1 cellular context compared by ENCODE assay signal in the genomic region with DNA sequence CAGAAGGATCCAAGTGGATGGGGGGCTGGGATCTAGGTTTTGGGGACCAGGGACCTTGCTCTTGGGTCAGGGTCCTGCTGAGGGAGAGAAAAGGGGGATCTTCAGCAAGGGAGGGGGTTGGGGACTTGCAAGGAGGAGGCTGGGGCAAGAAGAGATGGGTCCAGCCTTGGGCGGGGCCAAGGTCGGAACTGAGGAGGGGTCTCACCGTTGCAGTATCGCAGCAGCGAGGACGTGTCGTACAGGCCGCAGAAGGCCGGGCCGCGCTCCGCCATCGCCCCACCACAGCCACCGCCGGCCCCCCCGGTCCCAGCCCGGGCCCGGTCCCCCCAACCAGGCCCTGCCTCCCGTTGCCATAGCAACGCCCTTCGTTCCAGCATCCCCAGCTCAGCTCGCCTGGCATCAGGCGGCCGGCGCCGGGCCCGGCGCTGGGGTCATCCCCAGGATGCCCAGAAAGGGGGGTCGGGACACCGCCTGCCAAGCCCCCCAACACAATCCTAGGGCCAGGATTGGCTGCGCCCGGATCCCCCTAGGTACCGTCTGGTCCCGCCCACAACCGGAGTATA.
TF ChIP-seq lines count a peak whose summit lies in the region.

No MANE protein-coding gene starts in this region.

TF ChIP-seq in HCT116, 20 proteins besides CTCF, POLR2A, EP300 and RAD21:
- TF ChIP-seq, protein P1, sequence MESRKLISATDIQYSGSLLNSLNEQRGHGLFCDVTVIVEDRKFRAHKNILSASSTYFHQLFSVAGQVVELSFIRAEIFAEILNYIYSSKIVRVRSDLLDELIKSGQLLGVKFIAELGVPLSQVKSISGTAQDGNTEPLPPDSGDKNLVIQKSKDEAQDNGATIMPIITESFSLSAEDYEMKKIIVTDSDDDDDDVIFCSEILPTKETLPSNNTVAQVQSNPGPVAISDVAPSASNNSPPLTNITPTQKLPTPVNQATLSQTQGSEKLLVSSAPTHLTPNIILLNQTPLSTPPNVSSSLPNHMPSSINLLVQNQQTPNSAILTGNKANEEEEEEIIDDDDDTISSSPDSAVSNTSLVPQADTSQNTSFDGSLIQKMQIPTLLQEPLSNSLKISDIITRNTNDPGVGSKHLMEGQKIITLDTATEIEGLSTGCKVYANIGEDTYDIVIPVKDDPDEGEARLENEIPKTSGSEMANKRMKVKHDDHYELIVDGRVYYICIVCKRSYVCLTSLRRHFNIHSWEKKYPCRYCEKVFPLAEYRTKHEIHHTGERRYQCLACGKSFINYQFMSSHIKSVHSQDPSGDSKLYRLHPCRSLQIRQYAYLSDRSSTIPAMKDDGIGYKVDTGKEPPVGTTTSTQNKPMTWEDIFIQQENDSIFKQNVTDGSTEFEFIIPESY (IDR thresholded peaks at IDR 0.05; ENCODE audit: extremely low read depth, insufficient replicate concordance, low read length), result no peak
- TF ChIP-seq JUND (IDR thresholded peaks at IDR 0.05) (no peak), ZNF274 (IDR thresholded peaks at IDR 0.05; ENCODE audit: low read depth, low read length) (no peak), EZH2 (IDR thresholded peaks at IDR 0.05) (no peak), EZH2phosphoT487 (IDR thresholded peaks at IDR 0.05; ENCODE audit: borderline replicate concordance) (no peak), EGR1 (IDR thresholded peaks at IDR 0.05; ENCODE audit: low read depth) (no peak), SP1 (IDR thresholded peaks at IDR 0.05; ENCODE audit: low read depth) (no peak), CBX3 (IDR thresholded peaks at IDR 0.05; ENCODE audit: low read depth) (no peak), YY1 (IDR thresholded peaks at IDR 0.05; ENCODE audit: extremely low read depth, insufficient replicate concordance, low read depth, low read length) (no peak), ELF1 (IDR thresholded peaks at IDR 0.05; ENCODE audit: borderline replicate concordance, low read depth) (no peak), SRF (IDR thresholded peaks at IDR 0.05; ENCODE audit: low read depth) (no peak), TCF7L2 (IDR thresholded peaks at IDR 0.05; ENCODE audit: borderline replicate concordance, extremely low read depth, insufficient read depth, insufficient read length) (no peak), ZFX (IDR thresholded peaks at IDR 0.05) (no peak), SIN3A (IDR thresholded peaks at IDR 0.05; ENCODE audit: low read depth) (no peak), POLR2AphosphoS5 (IDR thresholded peaks at IDR 0.05; ENCODE audit: low read depth, low read length) (no peak; the same call in 1 of the 2 replicates), CEBPB (IDR thresholded peaks at IDR 0.05; ENCODE audit: low read depth) (no peak)
- TF ChIP-seq, protein P2, sequence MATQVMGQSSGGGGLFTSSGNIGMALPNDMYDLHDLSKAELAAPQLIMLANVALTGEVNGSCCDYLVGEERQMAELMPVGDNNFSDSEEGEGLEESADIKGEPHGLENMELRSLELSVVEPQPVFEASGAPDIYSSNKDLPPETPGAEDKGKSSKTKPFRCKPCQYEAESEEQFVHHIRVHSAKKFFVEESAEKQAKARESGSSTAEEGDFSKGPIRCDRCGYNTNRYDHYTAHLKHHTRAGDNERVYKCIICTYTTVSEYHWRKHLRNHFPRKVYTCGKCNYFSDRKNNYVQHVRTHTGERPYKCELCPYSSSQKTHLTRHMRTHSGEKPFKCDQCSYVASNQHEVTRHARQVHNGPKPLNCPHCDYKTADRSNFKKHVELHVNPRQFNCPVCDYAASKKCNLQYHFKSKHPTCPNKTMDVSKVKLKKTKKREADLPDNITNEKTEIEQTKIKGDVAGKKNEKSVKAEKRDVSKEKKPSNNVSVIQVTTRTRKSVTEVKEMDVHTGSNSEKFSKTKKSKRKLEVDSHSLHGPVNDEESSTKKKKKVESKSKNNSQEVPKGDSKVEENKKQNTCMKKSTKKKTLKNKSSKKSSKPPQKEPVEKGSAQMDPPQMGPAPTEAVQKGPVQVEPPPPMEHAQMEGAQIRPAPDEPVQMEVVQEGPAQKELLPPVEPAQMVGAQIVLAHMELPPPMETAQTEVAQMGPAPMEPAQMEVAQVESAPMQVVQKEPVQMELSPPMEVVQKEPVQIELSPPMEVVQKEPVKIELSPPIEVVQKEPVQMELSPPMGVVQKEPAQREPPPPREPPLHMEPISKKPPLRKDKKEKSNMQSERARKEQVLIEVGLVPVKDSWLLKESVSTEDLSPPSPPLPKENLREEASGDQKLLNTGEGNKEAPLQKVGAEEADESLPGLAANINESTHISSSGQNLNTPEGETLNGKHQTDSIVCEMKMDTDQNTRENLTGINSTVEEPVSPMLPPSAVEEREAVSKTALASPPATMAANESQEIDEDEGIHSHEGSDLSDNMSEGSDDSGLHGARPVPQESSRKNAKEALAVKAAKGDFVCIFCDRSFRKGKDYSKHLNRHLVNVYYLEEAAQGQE (IDR thresholded peaks at IDR 0.05; ENCODE audit: low read depth), result no peak
- TF ChIP-seq, protein P3, sequence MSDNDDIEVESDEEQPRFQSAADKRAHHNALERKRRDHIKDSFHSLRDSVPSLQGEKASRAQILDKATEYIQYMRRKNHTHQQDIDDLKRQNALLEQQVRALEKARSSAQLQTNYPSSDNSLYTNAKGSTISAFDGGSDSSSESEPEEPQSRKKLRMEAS (IDR thresholded peaks at IDR 0.05), result no peak
TF ChIP-seq in HCT116: peak in this region for 0.
